In genomic region chr7:5296627-5297226, GRCh38 we compare ENCODE assay signal across 8 cellular contexts. TPM values are rescaled to one million over a fixed set of nuclear protein-coding genes. Genes with fewer than 3 reads are reported as not detected.
DNase-seq lines count a peak whose midpoint lies in the region; ATAC-seq and TF ChIP-seq lines count a peak whose summit lies in the region.

No MANE protein-coding gene starts in this region.

- DNase-seq in GM06990 (ENCODE audit: extremely low read depth, insufficient read length), result peak; percentile 50
- DNase-seq in NCI-H526 (lab: John Stamatoyannopoulos, UW), result peak; percentile 23 to 87
- DNase-seq in activated T-cell treated with anti-CD3 and anti-CD28 coated beads, Interleukin-2, amount 50 U/mL, for 72 hours, result peak; percentile 66 to 68
- peak; percentile 42 for DNase-seq in lower lobe of right lung
- no peak for DNase-seq in suprapubic skin (ENCODE audit: low spot score in 2 of 2)
- no peak for DNase-seq in NCI-H1436 (lab: John Stamatoyannopoulos, UW)
- DNase-seq in ascending aorta (ENCODE audit: low spot score in 2 of 2), result no peak

- peak overlapping the region; percentile 8 for H3K4me3 ChIP-seq in GM06990 (replicated peaks; ENCODE audit: low read depth, low read length)
- no peak overlapping the region for H3K4me3 ChIP-seq in lower lobe of right lung
- H3K4me3 ChIP-seq in suprapubic skin, result peak overlapping the region; percentile 18
- H3K4me3 ChIP-seq in ascending aorta, result no peak overlapping the region

- H3K27ac ChIP-seq in lower lobe of right lung (no peak overlapping the region), suprapubic skin (no peak overlapping the region), ascending aorta (no peak overlapping the region)

- H3K27ac Mint-ChIP-seq in activated T-cell treated with anti-CD3 and anti-CD28 coated beads, Interleukin-2, amount 50 U/mL, for 72 hours, result no peak overlapping the region

- H3K27me3 Mint-ChIP-seq in activated T-cell treated with anti-CD3 and anti-CD28 coated beads, Interleukin-2, amount 50 U/mL, for 72 hours (ENCODE audit: low read depth), result peaks cover 9% of the 10 kb centered on the region

- TF ChIP-seq POLR2A in suprapubic skin (IDR thresholded peaks at IDR 0.05), result no peak

- peak overlapping the region; percentile 72 to 89 for H3K4me3 Mint-ChIP-seq in activated T-cell treated with anti-CD3 and anti-CD28 coated beads, Interleukin-2, amount 50 U/mL, for 72 hours

- peaks cover 15% of the 10 kb centered on the region for H3K4me1 Mint-ChIP-seq in activated T-cell treated with anti-CD3 and anti-CD28 coated beads, Interleukin-2, amount 50 U/mL, for 72 hours (ENCODE audit: low read depth)

- no peaks in the 10 kb centered on the region for H3K9me3 ChIP-seq in lower lobe of right lung
- H3K9me3 ChIP-seq in suprapubic skin, result no peaks in the 10 kb centered on the region
- H3K9me3 ChIP-seq in ascending aorta, result no peaks in the 10 kb centered on the region

- no peak for TF ChIP-seq EP300 in suprapubic skin (IDR thresholded peaks at IDR 0.05)

- H3K9me3 Mint-ChIP-seq in activated T-cell treated with anti-CD3 and anti-CD28 coated beads, Interleukin-2, amount 50 U/mL, for 72 hours, result peaks cover 2 to 7% of the 10 kb centered on the region in 2 donors

- H3K36me3 Mint-ChIP-seq in activated T-cell treated with anti-CD3 and anti-CD28 coated beads, Interleukin-2, amount 50 U/mL, for 72 hours (ENCODE audit: insufficient read depth in 2 of 2), result peaks cover 3% of the 10 kb centered on the region in 2 donors

- ATAC-seq in activated T-cell treated with anti-CD3 and anti-CD28 coated beads, Interleukin-2, amount 50 U/mL, for 72 hours (replicated peaks in 1 of 2), result peak; percentile 84 to 90
- ATAC-seq in lower lobe of right lung, result peak in 1 of 2 donors; percentile 31
- ATAC-seq in HG03139 (IDR thresholded peaks at IDR 0.05; ENCODE audit: unreplicated experiment), result no peak

- H3K4me1 ChIP-seq in lower lobe of right lung, result no peaks in the 10 kb centered on the region
- peaks cover 14% of the 10 kb centered on the region for H3K4me1 ChIP-seq in suprapubic skin
- H3K4me1 ChIP-seq in ascending aorta, result no peaks in the 10 kb centered on the region

- intact Hi-C loops in lower lobe of right lung (cut with DNase I), result no loop called here
- intact Hi-C loops in ascending aorta (cut with DNase I), result no loop called here

- no peak for TF ChIP-seq CTCF in GM06990 (IDR thresholded peaks at IDR 0.05; ENCODE audit: insufficient read depth, low read length, poor library complexity, severe bottlenecking)
- no peak for TF ChIP-seq CTCF in lower lobe of right lung (IDR thresholded peaks at IDR 0.05)
- no peak for TF ChIP-seq CTCF in suprapubic skin (IDR thresholded peaks at IDR 0.05)
- no peak for TF ChIP-seq CTCF in ascending aorta (IDR thresholded peaks at IDR 0.05)

- peaks cover 1% of the 10 kb centered on the region; the same call in 1 of the 2 replicates for H3K27me3 ChIP-seq in GM06990 (replicated peaks; ENCODE audit: control insufficient read depth, insufficient read depth, low read length)
- H3K27me3 ChIP-seq in lower lobe of right lung (ENCODE audit: low read depth), result no peaks in the 10 kb centered on the region
- H3K27me3 ChIP-seq in suprapubic skin, result peaks cover 4% of the 10 kb centered on the region
- no peaks in the 10 kb centered on the region for H3K27me3 ChIP-seq in ascending aorta

- H3K36me3 ChIP-seq in GM06990 (ENCODE audit: control insufficient read depth, insufficient read depth, low read length) (no peaks in the 10 kb centered on the region), lower lobe of right lung (no peaks in the 10 kb centered on the region), suprapubic skin (no peaks in the 10 kb centered on the region), ascending aorta (no peaks in the 10 kb centered on the region)

- WGBS in suprapubic skin, result no CpG with 5 or more reads among the region's 47 CpGs

RNA-seq across cellular contexts. Expression of gene SLC29A4, which starts 14.0 kb away (rescaled TPM):
- 1 to 10 TPM in 1 of 2 donors, under 1 TPM in 1; 0.48 to 1.3 TPM for total RNA-seq in activated T-cell treated with anti-CD3 and anti-CD28 coated beads, Interleukin-2, amount 50 U/mL, for 72 hours
- total RNA-seq in lower lobe of right lung (2.7 TPM), suprapubic skin (1 to 10 TPM; 2.2 to 7.3 (median 5.2) TPM), ascending aorta (3.2 TPM)

Comparison
In these comparisons a context has a peak if more than half of its experiments do, and no peak if none do; other contexts are left out.
1. DNase-seq: peak in GM06990 (single experiment), NCI-H526 (2 of 2), activated T-cell treated with anti-CD3 and anti-CD28 coated beads, Interleukin-2, amount 50 U/mL, for 72 hours (2 of 2) and lower lobe of right lung (single experiment); none in suprapubic skin (0 of 2), NCI-H1436 (single experiment) and ascending aorta (0 of 2).
2. H3K4me3 ChIP-seq: peak in GM06990 (single experiment) and suprapubic skin (single experiment); none in lower lobe of right lung (single experiment) and ascending aorta (0 of 2).